1 cellular context compared by ENCODE assay signal in the genomic region with DNA sequence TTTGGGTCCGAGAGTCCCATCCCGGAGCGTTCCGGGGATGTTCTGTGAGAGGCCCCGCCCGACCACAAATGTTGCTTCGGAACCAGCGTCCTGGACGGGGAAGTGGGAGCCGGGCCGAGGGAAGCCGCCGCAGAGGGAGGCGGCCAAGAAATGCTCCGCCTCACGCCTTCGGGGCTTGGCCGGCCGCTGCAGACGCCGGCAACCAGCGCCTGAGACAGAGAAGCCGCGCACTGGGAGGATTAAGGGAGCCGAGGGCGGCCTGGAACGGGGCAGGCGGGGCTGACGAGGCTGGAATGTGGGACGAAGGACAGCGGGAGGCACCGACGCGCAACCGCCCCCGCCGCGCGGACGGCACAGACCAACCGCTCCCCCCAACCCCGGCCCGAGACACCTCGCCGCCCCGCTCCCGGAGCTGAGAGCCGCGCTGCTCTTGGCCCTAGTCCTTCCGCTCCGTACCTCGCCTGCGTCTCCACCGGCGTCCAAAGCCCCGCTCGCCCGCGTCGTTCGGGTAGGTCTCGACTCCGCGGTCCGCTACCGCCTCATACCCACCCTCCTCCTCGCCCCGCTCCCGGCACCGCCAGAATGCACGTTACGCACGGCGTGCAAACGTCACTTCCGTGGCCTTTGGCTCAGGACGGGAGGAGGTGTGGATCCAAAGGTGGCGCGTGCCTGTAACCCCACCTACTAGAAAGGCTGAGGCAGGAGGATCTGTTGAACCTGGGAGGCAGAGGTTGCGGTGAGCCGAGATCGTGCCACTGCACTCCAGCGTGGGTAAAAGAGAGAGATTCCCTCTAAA.
A peak's percentile ranks its signal among the peaks of the same experiment; 100 is the strongest.
TF ChIP-seq lines count a peak whose summit lies in the region.

No MANE protein-coding gene starts in this region.

TF ChIP-seq in K562, 482 proteins besides CTCF, POLR2A, EP300 and RAD21 (continued from another document and continues in another):
- TF ChIP-seq ATF4 (CRISPR knock-in tag; IDR thresholded peaks at IDR 0.05) = no peak
- no peak for TF ChIP-seq ZNF23 (CRISPR knock-in tag; IDR thresholded peaks at IDR 0.05)
- peak; percentile 80; the same call in 1 of the 2 replicates for TF ChIP-seq CBX1 (IDR thresholded peaks at IDR 0.05; ENCODE audit: low read depth)
- peak; percentile 86 for TF ChIP-seq NFRKB (IDR thresholded peaks at IDR 0.05; ENCODE audit: low read depth)
- TF ChIP-seq HDAC1 (IDR thresholded peaks at IDR 0.05) = peak in 1 of 2 experiments; percentile 87; a peak in 2 of 4 replicates
- TF ChIP-seq ZC3H4 (CRISPR knock-in tag; IDR thresholded peaks at IDR 0.05; ENCODE audit: borderline replicate concordance) = 0 out of 2 replicates have a peak, but pooled peaks have one; percentile 43
- no peak for TF ChIP-seq ZNF274 (IDR thresholded peaks at IDR 0.05; ENCODE audit: borderline replicate concordance, low read depth, low read length)
- no peak for TF ChIP-seq CEBPB (tag; IDR thresholded peaks at IDR 0.05)
- peak; percentile 65 for TF ChIP-seq ASH1L (IDR thresholded peaks at IDR 0.05; ENCODE audit: borderline replicate concordance, low read depth, partially characterized antibody)
- TF ChIP-seq, protein P1, sequence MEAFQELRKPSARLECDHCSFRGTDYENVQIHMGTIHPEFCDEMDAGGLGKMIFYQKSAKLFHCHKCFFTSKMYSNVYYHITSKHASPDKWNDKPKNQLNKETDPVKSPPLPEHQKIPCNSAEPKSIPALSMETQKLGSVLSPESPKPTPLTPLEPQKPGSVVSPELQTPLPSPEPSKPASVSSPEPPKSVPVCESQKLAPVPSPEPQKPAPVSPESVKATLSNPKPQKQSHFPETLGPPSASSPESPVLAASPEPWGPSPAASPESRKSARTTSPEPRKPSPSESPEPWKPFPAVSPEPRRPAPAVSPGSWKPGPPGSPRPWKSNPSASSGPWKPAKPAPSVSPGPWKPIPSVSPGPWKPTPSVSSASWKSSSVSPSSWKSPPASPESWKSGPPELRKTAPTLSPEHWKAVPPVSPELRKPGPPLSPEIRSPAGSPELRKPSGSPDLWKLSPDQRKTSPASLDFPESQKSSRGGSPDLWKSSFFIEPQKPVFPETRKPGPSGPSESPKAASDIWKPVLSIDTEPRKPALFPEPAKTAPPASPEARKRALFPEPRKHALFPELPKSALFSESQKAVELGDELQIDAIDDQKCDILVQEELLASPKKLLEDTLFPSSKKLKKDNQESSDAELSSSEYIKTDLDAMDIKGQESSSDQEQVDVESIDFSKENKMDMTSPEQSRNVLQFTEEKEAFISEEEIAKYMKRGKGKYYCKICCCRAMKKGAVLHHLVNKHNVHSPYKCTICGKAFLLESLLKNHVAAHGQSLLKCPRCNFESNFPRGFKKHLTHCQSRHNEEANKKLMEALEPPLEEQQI (IDR thresholded peaks at IDR 0.05) = no peak
- TF ChIP-seq NCOR1 (IDR thresholded peaks at IDR 0.05) = no peak
- no peak for TF ChIP-seq MED1 (CRISPR knock-in tag; IDR thresholded peaks at IDR 0.05; ENCODE audit: borderline replicate concordance)
- TF ChIP-seq ZEB2 (IDR thresholded peaks at IDR 0.05) = no peak; the same call in 1 of the 2 replicates
- TF ChIP-seq POLR2G (IDR thresholded peaks at IDR 0.05; ENCODE audit: low read depth, low read length) = peak; percentile 94
- TF ChIP-seq FOSL1 (tag; conservative IDR thresholded peaks at IDR 0.05) = no peak
- TF ChIP-seq PTBP1 (IDR thresholded peaks at IDR 0.05; ENCODE audit: low read depth, low read length) = no peak
- 0 out of 2 replicates have a peak, but pooled peaks have one; percentile 35 for TF ChIP-seq IRF9 (tag; IDR thresholded peaks at IDR 0.05)
- TF ChIP-seq ZNF644 (tag; IDR thresholded peaks at IDR 0.05; ENCODE audit: low read depth) = no peak
- peak in 1 of 3 experiments; percentile 7 for TF ChIP-seq YY1 (IDR thresholded peaks at IDR 0.05; ENCODE audit: borderline replicate concordance in 1 of 3, control insufficient read depth in 1 of 3, extremely low read depth in 1 of 3, insufficient read depth in 3 of 3, insufficient read length in 1 of 3, insufficient replicate concordance in 2 of 3, low read depth in 1 of 3, low read length in 2 of 3)
- TF ChIP-seq, protein P2, sequence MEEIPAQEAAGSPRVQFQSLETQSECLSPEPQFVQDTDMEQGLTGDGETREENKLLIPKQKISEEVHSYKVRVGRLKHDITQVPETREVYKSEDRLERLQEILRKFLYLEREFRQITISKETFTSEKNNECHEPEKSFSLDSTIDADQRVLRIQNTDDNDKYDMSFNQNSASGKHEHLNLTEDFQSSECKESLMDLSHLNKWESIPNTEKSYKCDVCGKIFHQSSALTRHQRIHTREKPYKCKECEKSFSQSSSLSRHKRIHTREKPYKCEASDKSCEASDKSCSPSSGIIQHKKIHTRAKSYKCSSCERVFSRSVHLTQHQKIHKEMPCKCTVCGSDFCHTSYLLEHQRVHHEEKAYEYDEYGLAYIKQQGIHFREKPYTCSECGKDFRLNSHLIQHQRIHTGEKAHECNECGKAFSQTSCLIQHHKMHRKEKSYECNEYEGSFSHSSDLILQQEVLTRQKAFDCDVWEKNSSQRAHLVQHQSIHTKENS (CRISPR knock-in tag; IDR thresholded peaks at IDR 0.05) = no peak
- TF ChIP-seq TEAD4 (IDR thresholded peaks at IDR 0.05; ENCODE audit: low read length) = peak; percentile 28
- no peak for TF ChIP-seq TEAD4 (CRISPR knock-in tag; IDR thresholded peaks at IDR 0.05; ENCODE audit: borderline replicate concordance)
- no peak for TF ChIP-seq EZH2 (IDR thresholded peaks at IDR 0.05; ENCODE audit: borderline replicate concordance, low read depth, low read length)
- TF ChIP-seq TCF3 (CRISPR knock-in tag; IDR thresholded peaks at IDR 0.05) = no peak
- no peak for TF ChIP-seq RNF219 (CRISPR knock-in tag; IDR thresholded peaks at IDR 0.05)
- TF ChIP-seq NR2C2 (CRISPR knock-in tag; IDR thresholded peaks at IDR 0.05) = no peak
- peak; percentile 84 for TF ChIP-seq NR2C2 (tag; IDR thresholded peaks at IDR 0.05)
- no peak for TF ChIP-seq NCOA4 (IDR thresholded peaks at IDR 0.05; ENCODE audit: partially characterized antibody)
- no peak for TF ChIP-seq GABPB2 (CRISPR knock-in tag; conservative IDR thresholded peaks at IDR 0.05)
- no peak for TF ChIP-seq ZNF780A (CRISPR knock-in tag; IDR thresholded peaks at IDR 0.05)
- TF ChIP-seq, protein P3, sequence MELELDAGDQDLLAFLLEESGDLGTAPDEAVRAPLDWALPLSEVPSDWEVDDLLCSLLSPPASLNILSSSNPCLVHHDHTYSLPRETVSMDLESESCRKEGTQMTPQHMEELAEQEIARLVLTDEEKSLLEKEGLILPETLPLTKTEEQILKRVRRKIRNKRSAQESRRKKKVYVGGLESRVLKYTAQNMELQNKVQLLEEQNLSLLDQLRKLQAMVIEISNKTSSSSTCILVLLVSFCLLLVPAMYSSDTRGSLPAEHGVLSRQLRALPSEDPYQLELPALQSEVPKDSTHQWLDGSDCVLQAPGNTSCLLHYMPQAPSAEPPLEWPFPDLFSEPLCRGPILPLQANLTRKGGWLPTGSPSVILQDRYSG (tag; conservative IDR thresholded peaks at IDR 0.05; ENCODE audit: low read depth) = no peak
- TF ChIP-seq PRPF4 (IDR thresholded peaks at IDR 0.05; ENCODE audit: insufficient read depth, low read depth, low read length, poor library complexity, severe bottlenecking) = no peak
- TF ChIP-seq, protein P4, sequence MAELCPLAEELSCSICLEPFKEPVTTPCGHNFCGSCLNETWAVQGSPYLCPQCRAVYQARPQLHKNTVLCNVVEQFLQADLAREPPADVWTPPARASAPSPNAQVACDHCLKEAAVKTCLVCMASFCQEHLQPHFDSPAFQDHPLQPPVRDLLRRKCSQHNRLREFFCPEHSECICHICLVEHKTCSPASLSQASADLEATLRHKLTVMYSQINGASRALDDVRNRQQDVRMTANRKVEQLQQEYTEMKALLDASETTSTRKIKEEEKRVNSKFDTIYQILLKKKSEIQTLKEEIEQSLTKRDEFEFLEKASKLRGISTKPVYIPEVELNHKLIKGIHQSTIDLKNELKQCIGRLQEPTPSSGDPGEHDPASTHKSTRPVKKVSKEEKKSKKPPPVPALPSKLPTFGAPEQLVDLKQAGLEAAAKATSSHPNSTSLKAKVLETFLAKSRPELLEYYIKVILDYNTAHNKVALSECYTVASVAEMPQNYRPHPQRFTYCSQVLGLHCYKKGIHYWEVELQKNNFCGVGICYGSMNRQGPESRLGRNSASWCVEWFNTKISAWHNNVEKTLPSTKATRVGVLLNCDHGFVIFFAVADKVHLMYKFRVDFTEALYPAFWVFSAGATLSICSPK (IDR thresholded peaks at IDR 0.05; ENCODE audit: borderline replicate concordance) = 0 out of 2 replicates have a peak, but pooled peaks have one; percentile 55
- no peak for TF ChIP-seq STAT5A (IDR thresholded peaks at IDR 0.05; ENCODE audit: borderline replicate concordance, low read length)
- no peak for TF ChIP-seq SMAD3 (CRISPR knock-in tag; conservative IDR thresholded peaks at IDR 0.05)
- TF ChIP-seq TARDBP (IDR thresholded peaks at IDR 0.05) = no peak
- TF ChIP-seq NEUROD1 (IDR thresholded peaks at IDR 0.05; ENCODE audit: borderline replicate concordance, low read depth, low read length, partially characterized antibody) = peak; percentile 48
- TF ChIP-seq RFX5 (IDR thresholded peaks at IDR 0.05; ENCODE audit: low read depth, low read length) = no peak
- TF ChIP-seq JUNB (CRISPR knock-in tag; conservative IDR thresholded peaks at IDR 0.05) = no peak
- TF ChIP-seq SMARCB1 (IDR thresholded peaks at IDR 0.05; ENCODE audit: insufficient read length, low read depth) = no peak
- no peak for TF ChIP-seq HDAC8 (tag; IDR thresholded peaks at IDR 0.05)
- no peak for TF ChIP-seq BRF2 (IDR thresholded peaks at IDR 0.05; ENCODE audit: borderline replicate concordance, insufficient read depth, insufficient read length)
- no peak for TF ChIP-seq NCOA2 (IDR thresholded peaks at IDR 0.05; ENCODE audit: partially characterized antibody in 2 of 2)
- TF ChIP-seq, protein P5, sequence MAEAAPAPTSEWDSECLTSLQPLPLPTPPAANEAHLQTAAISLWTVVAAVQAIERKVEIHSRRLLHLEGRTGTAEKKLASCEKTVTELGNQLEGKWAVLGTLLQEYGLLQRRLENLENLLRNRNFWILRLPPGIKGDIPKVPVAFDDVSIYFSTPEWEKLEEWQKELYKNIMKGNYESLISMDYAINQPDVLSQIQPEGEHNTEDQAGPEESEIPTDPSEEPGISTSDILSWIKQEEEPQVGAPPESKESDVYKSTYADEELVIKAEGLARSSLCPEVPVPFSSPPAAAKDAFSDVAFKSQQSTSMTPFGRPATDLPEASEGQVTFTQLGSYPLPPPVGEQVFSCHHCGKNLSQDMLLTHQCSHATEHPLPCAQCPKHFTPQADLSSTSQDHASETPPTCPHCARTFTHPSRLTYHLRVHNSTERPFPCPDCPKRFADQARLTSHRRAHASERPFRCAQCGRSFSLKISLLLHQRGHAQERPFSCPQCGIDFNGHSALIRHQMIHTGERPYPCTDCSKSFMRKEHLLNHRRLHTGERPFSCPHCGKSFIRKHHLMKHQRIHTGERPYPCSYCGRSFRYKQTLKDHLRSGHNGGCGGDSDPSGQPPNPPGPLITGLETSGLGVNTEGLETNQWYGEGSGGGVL (CRISPR knock-in tag; IDR thresholded peaks at IDR 0.05) = no peak
- no peak for TF ChIP-seq ZKSCAN3 (CRISPR knock-in tag; IDR thresholded peaks at IDR 0.05)
